17 cellular contexts compared by ENCODE assay signal in the genomic region with DNA sequence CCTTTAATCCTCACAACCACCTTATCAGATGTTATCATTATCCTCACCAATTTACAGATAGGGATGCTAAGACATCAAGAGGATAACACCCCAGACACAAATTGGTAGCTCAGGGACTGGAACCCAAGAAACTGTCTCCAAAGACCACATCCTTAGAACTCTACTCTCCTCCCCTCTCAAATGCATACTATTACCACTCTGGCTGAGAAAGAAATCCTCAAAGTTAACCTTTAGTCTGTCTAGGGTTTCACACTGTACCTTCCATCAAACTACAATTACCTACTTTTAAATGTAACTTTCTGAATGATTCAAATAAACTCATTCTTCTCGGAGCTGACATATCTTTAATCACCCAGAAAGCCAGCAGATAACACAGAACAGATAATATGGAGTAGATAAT.
"Had no signal": no experiment of that assay in that cellular context is flagged by ENCODE, and none has a peak within 500 bp of the region (broad histone marks: within the 10 kb centered on the region; RNA-seq: fewer than 3 reads in every experiment).

No MANE protein-coding gene starts in this region.

- H3K4me3 Mint-ChIP-seq: naive thymus-derived CD8-positive, alpha-beta T cell; stimulated activated naive B cell treated with anti-CD40 and anti-IgM and Interleukin-4, amounts not matched to agents 10 μg/mL and 1 μg/mL and 100 μg/mL, for 72 hours; type B pancreatic cell had no signal

- ATAC-seq: heart left ventricle; left lobe of liver; mucosa of descending colon; naive thymus-derived CD8-positive, alpha-beta T cell; psoas muscle; sciatic nerve; SK-N-SH treated with all-trans-retinoic acid at 6 μM for 48 hours; stimulated activated naive B cell treated with anti-CD40 and anti-IgM and Interleukin-4, amounts not matched to agents 10 μg/mL and 1 μg/mL and 100 μg/mL, for 72 hours had no signal

- H3K9me3 Mint-ChIP-seq: naive thymus-derived CD8-positive, alpha-beta T cell; stimulated activated naive B cell treated with anti-CD40 and anti-IgM and Interleukin-4, amounts not matched to agents 10 μg/mL and 1 μg/mL and 100 μg/mL, for 72 hours; type B pancreatic cell had no signal

- H3K4me3 ChIP-seq: heart left ventricle, mucosa of descending colon, psoas muscle, spleen had no signal

- H3K27me3 ChIP-seq: heart left ventricle had no signal

- H3K9me3 ChIP-seq: heart left ventricle, mucosa of descending colon, psoas muscle, spleen had no signal

- DNase-seq: activated CD4-positive, alpha-beta T cell treated with anti-CD3 and anti-CD28 coated beads for 4 hours; activated effector memory CD4-positive, alpha-beta T cell treated with Interleukin-2 at 50 U/mL for 16 hours; foreskin melanocyte; heart left ventricle; islet precursor cell; mammary epithelial cell; mucosa of descending colon; naive thymus-derived CD8-positive, alpha-beta T cell; occipital lobe; psoas muscle; spleen; stimulated activated CD4-positive, alpha-beta T cell treated with anti-CD3 and anti-CD28 coated beads, Interleukin-1b, Interleukin-23, amount 100 ng/mL, for 48 hours; stimulated activated naive B cell treated with anti-CD40 and anti-IgM and Interleukin-4, amounts not matched to agents 10 μg/mL and 1 μg/mL and 100 μg/mL, for 72 hours had no signal

- H3K27ac Mint-ChIP-seq: stimulated activated naive B cell treated with anti-CD40 and anti-IgM and Interleukin-4, amounts not matched to agents 10 μg/mL and 1 μg/mL and 100 μg/mL, for 72 hours; type B pancreatic cell had no signal

- H3K27ac ChIP-seq: heart left ventricle, psoas muscle, spleen had no signal

- H3K36me3 Mint-ChIP-seq: naive thymus-derived CD8-positive, alpha-beta T cell had no signal

- H3K36me3 ChIP-seq: heart left ventricle, spleen had no signal

- H3K4me1 ChIP-seq: psoas muscle had no signal

- H3K27me3 Mint-ChIP-seq: naive thymus-derived CD8-positive, alpha-beta T cell; stimulated activated naive B cell treated with anti-CD40 and anti-IgM and Interleukin-4, amounts not matched to agents 10 μg/mL and 1 μg/mL and 100 μg/mL, for 72 hours; type B pancreatic cell had no signal
